In genomic region chr11:21132146-21132720, GRCh38 we compare ENCODE assay signal across 34 cellular contexts.
"Had no signal": no experiment of that assay in that cellular context is flagged by ENCODE, and none has a peak within 500 bp of the region (broad histone marks: within the 10 kb centered on the region; RNA-seq: fewer than 3 reads in every experiment).

No MANE protein-coding gene starts in this region.

- H3K36me3 ChIP-seq: ascending aorta, Peyer's patch, SJSA1 had no signal

- ATAC-seq: activated CD8-positive, alpha-beta memory T cell treated with anti-CD3 and anti-CD28 coated beads, Interleukin-2, amount 10 ng/mL, durations not matched to agents 7 days and 5 days; PC-3 had no signal

- H3K4me3 ChIP-seq: ascending aorta, Peyer's patch, SJSA1 had no signal

- H3K27me3 Mint-ChIP-seq: activated B cell treated with CpG ODN at 0.5 μM for 24 hours; activated CD4-positive, alpha-beta memory T cell treated with anti-CD3 and anti-CD28 coated beads for 36 hours; activated CD8-positive, alpha-beta memory T cell treated with anti-CD3 and anti-CD28 coated beads, Interleukin-2, amount 10 ng/mL, durations not matched to agents 7 days and 5 days; activated naive CD4-positive, alpha-beta T cell treated with anti-CD3 and anti-CD28 coated beads, Interleukin-2, amount 50 U/mL, for 24 hours; activated naive CD8-positive, alpha-beta T cell treated with anti-CD3 and anti-CD28 coated beads, Interleukin-2, amount 10 ng/mL, durations not matched to agents 7 days and 5 days; IgD-negative memory B cell had no signal

- H3K4me1 Mint-ChIP-seq: activated B cell treated with CpG ODN at 0.5 μM for 24 hours; activated CD8-positive, alpha-beta memory T cell treated with anti-CD3 and anti-CD28 coated beads, Interleukin-2, amount 10 ng/mL, durations not matched to agents 7 days and 5 days; activated naive CD4-positive, alpha-beta T cell treated with anti-CD3 and anti-CD28 coated beads, Interleukin-2, amount 50 U/mL, for 24 hours; activated naive CD8-positive, alpha-beta T cell treated with anti-CD3 and anti-CD28 coated beads, Interleukin-2, amount 10 ng/mL, durations not matched to agents 7 days and 5 days; IgD-negative memory B cell had no signal

- H3K9me3 ChIP-seq: ascending aorta, Peyer's patch, SJSA1, SK-N-SH had no signal

- H3K27me3 ChIP-seq: ascending aorta, Peyer's patch, SJSA1 had no signal

- H3K4me3 Mint-ChIP-seq: activated B cell treated with CpG ODN at 0.5 μM for 24 hours; activated CD4-positive, alpha-beta memory T cell treated with anti-CD3 and anti-CD28 coated beads for 36 hours; activated CD8-positive, alpha-beta memory T cell treated with anti-CD3 and anti-CD28 coated beads, Interleukin-2, amount 10 ng/mL, durations not matched to agents 7 days and 5 days; activated naive CD4-positive, alpha-beta T cell treated with anti-CD3 and anti-CD28 coated beads, Interleukin-2, amount 50 U/mL, for 24 hours; activated naive CD8-positive, alpha-beta T cell treated with anti-CD3 and anti-CD28 coated beads, Interleukin-2, amount 10 ng/mL, durations not matched to agents 7 days and 5 days; IgD-negative memory B cell had no signal

- H3K27ac ChIP-seq: ascending aorta, Peyer's patch, SJSA1, VCaP had no signal

- H3K27ac Mint-ChIP-seq: activated B cell treated with CpG ODN at 0.5 μM for 24 hours; activated CD4-positive, alpha-beta memory T cell treated with anti-CD3 and anti-CD28 coated beads for 36 hours; activated CD8-positive, alpha-beta memory T cell treated with anti-CD3 and anti-CD28 coated beads, Interleukin-2, amount 10 ng/mL, durations not matched to agents 7 days and 5 days; activated naive CD4-positive, alpha-beta T cell treated with anti-CD3 and anti-CD28 coated beads, Interleukin-2, amount 50 U/mL, for 24 hours; activated naive CD8-positive, alpha-beta T cell treated with anti-CD3 and anti-CD28 coated beads, Interleukin-2, amount 10 ng/mL, durations not matched to agents 7 days and 5 days; IgD-negative memory B cell had no signal

- DNase-seq: activated B cell treated with CpG ODN at 0.5 μM for 24 hours; activated CD4-positive, alpha-beta memory T cell treated with anti-CD3 and anti-CD28 coated beads for 36 hours; activated CD4-positive, alpha-beta T cell treated with anti-CD3 and anti-CD28 coated beads for 4 hours; activated CD4-positive, alpha-beta T cell treated with anti-CD3 and anti-CD28 coated beads, Interleukin-2, amount 50 U/mL, for 1 hour; activated CD4-positive, CD25-positive, alpha-beta regulatory T cell treated with anti-CD3 and anti-CD28 coated beads, Interleukin-2, amount 50 U/mL, for 72 hours; activated CD8-positive, alpha-beta memory T cell treated with anti-CD3 and anti-CD28 coated beads, Interleukin-2, amount 10 ng/mL, durations not matched to agents 7 days and 5 days; activated CD8-positive, alpha-beta memory T cell treated with anti-CD3 and anti-CD28 coated beads, Interleukin-2, amount 50 U/mL, for 48 hours; activated gamma-delta T cell; activated naive CD4-positive, alpha-beta T cell treated with Interleukin-2 at 50 U/mL for 16 hours; activated naive CD8-positive, alpha-beta T cell treated with anti-CD3 and anti-CD28 coated beads, Interleukin-2, amount 10 ng/mL, durations not matched to agents 7 days and 5 days; activated T-cell treated with anti-CD3 and anti-CD28 coated beads, Interleukin-2, amount 50 U/mL, for 48 hours; amygdala; Karpas-422; KBM-7; NCI-H1105; NCI-H1417 treated with DMSO at 0.1 percent for 48 hours; NCI-H187 treated with DMSO at 0.1 percent for 48 hours; NCI-H345; NCI-H524 treated with DMSO at 0.1 percent for 48 hours; NK-92 treated with Interleukin-12 subunit alpha and Interleukin-12 subunit beta, amount 100 ng/mL, for 24 hours; PC-3; Peyer's patch; RPMI8226; SHP77 treated with DMSO at 0.1 percent for 48 hours; SK-N-SH; SW 1271; T-helper 1 cell; T-helper 2 cell; T-helper 9 cell had no signal

- H3K4me1 ChIP-seq: ascending aorta, Peyer's patch, SJSA1 had no signal
